ENCODE assay signal across 8 cellular contexts in the genomic region with DNA sequence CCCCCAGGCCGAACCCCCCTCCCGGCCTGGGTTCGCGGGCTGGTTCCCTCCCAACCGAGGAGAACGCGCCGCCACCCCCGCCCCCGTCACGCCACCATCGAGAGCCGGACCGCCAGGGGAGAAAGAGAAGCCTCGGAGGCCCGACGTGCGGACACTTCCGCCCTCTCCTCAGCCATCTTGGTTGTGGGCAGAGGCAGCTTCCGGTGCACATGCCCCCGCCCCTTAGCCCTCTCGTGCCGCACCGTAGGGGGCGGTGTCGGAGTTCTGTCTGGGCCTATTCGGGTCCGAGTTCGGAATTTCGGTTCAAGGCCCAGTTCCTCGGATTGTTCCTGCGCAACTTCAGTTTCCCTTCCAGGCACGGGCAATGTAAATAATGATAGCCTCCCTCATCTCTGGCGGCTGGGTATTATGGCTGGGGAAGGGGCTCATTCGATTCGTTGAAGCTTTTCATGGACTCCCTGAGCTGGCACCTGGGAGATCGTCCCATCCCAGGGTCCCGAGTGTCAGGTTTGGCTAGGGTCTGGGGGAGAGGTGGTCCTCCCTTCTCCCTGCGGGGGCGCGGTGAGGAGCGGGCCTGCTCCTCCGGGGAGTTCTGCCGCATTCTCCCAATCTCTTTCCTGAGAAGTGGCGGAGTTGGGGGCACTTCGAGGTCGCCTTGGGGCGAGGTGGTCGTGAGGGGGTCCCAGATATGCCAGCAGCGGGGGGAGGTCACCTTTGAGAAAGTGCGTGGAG. TPM values are rescaled to one million over a fixed set of nuclear protein-coding genes. Genes with fewer than 3 reads are reported as not detected.
DNase-seq lines count a peak whose midpoint lies in the region; ATAC-seq and TF ChIP-seq lines count a peak whose summit lies in the region.

A gene with protein sequence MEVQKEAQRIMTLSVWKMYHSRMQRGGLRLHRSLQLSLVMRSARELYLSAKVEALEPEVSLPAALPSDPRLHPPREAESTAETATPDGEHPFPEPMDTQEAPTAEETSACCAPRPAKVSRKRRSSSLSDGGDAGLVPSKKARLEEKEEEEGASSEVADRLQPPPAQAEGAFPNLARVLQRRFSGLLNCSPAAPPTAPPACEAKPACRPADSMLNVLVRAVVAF (plus strand): TSS at position 225 of the 732 bp plus-strand sequence. CDS start 2,776 bp downstream, outside the sequence.
A gene with protein sequence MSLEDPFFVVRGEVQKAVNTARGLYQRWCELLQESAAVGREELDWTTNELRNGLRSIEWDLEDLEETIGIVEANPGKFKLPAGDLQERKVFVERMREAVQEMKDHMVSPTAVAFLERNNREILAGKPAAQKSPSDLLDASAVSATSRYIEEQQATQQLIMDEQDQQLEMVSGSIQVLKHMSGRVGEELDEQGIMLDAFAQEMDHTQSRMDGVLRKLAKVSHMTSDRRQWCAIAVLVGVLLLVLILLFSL (minus strand): TSS at position 189 of the 732 bp plus-strand sequence. CDS start 202 bp downstream, outside the sequence.

- under 1% methylated on average over 51 of the region's 51 CpGs for WGBS in liver

- peak within 1 kb of the TSS; percentile 75 to 96 (median 89) for H3K4me3 ChIP-seq in liver (ENCODE audit: low read depth in 1 of 3, low read length in 3 of 3)

- peak; percentile 44 for TF ChIP-seq CTCF in liver (IDR thresholded peaks at IDR 0.05; ENCODE audit: low read depth, low read length, missing input control)

- peak within 1 kb of the TSS; percentile 98 to 99 for H3K9ac ChIP-seq in liver (ENCODE audit: low read depth in 1 of 2, low read length in 2 of 2)

- H3K27ac ChIP-seq in liver (ENCODE audit: low read depth in 1 of 2, low read length in 2 of 2) = peak within 1 kb of the TSS; percentile 98

- H3K9me3 ChIP-seq in liver (ENCODE audit: control insufficient read depth in 4 of 4, low read length in 3 of 4) = no peaks in the 10 kb centered on the region

- peak; percentile 25 for ATAC-seq in HG03565 (IDR thresholded peaks at IDR 0.05; ENCODE audit: unreplicated experiment)

- peaks cover 0 to 14% (median 11%) of the 10 kb centered on the region in 4 donors for H3K4me1 ChIP-seq in liver (ENCODE audit: control insufficient read depth in 4 of 4, insufficient read depth in 4 of 4, low read length in 3 of 4)

- TF ChIP-seq POLR2A in GM19099 (IDR thresholded peaks at IDR 0.05; ENCODE audit: extremely low read depth, insufficient read length, low read depth) = peak; percentile 46

- DNase-seq in Ammon's horn (ENCODE audit: low spot score) (peak; percentile 97), NCI-H748 treated with DMSO at 0.1 percent for 48 hours (lab: John Stamatoyannopoulos, UW) (peak; percentile 53), dermis blood vessel endothelial cell (peak; percentile 98)
- peak; percentile 89 to 91 for DNase-seq in activated CD4-positive, alpha-beta T cell treated with anti-CD3 and anti-CD28 coated beads, Interleukin-2, amount 50 U/mL, for 4 hours
- DNase-seq in stimulated activated CD4-positive, alpha-beta T cell treated with anti-CD3 and anti-CD28 coated beads, Interleukin-4, amount 100 ng/mL, for 24 hours = peak; percentile 94

- H3K36me3 ChIP-seq in liver (ENCODE audit: control insufficient read depth in 4 of 4, insufficient read depth in 3 of 4, low read depth in 1 of 4, low read length in 3 of 4) = peaks cover 0 to 1% (median 0%) of the 10 kb centered on the region in 4 donors

- no peaks in the 10 kb centered on the region for H3K27me3 ChIP-seq in liver (ENCODE audit: control insufficient read depth in 4 of 4, insufficient read depth in 4 of 4, low read length in 3 of 4)

- TF ChIP-seq RAD21 in liver (IDR thresholded peaks at IDR 0.05) = peak; percentile 68 to 72

TF ChIP-seq in liver, 16 proteins besides CTCF, POLR2A, EP300 and RAD21:
- TF ChIP-seq HNF4A (conservative IDR thresholded peaks at IDR 0.05) = peak; percentile 66 to 69
- peak; percentile 64 for TF ChIP-seq ATF3 (IDR thresholded peaks at IDR 0.05)
- TF ChIP-seq TAF1 (conservative IDR thresholded peaks at IDR 0.05) = peak; percentile 85
- TF ChIP-seq SP1 (IDR thresholded peaks at IDR 0.05) = peak; percentile 87
- TF ChIP-seq FOXA1 (IDR thresholded peaks at IDR 0.05) = peak; percentile 67
- TF ChIP-seq, protein P1, sequence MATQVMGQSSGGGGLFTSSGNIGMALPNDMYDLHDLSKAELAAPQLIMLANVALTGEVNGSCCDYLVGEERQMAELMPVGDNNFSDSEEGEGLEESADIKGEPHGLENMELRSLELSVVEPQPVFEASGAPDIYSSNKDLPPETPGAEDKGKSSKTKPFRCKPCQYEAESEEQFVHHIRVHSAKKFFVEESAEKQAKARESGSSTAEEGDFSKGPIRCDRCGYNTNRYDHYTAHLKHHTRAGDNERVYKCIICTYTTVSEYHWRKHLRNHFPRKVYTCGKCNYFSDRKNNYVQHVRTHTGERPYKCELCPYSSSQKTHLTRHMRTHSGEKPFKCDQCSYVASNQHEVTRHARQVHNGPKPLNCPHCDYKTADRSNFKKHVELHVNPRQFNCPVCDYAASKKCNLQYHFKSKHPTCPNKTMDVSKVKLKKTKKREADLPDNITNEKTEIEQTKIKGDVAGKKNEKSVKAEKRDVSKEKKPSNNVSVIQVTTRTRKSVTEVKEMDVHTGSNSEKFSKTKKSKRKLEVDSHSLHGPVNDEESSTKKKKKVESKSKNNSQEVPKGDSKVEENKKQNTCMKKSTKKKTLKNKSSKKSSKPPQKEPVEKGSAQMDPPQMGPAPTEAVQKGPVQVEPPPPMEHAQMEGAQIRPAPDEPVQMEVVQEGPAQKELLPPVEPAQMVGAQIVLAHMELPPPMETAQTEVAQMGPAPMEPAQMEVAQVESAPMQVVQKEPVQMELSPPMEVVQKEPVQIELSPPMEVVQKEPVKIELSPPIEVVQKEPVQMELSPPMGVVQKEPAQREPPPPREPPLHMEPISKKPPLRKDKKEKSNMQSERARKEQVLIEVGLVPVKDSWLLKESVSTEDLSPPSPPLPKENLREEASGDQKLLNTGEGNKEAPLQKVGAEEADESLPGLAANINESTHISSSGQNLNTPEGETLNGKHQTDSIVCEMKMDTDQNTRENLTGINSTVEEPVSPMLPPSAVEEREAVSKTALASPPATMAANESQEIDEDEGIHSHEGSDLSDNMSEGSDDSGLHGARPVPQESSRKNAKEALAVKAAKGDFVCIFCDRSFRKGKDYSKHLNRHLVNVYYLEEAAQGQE (IDR thresholded peaks at IDR 0.05) = peak; percentile 91
- TF ChIP-seq JUND (IDR thresholded peaks at IDR 0.05) = no peak
- TF ChIP-seq MAX (IDR thresholded peaks at IDR 0.05) = peak; percentile 97
- TF ChIP-seq HNF4G (IDR thresholded peaks at IDR 0.05) = peak; percentile 37
- peak; percentile 89 to 95 for TF ChIP-seq GABPA (IDR thresholded peaks at IDR 0.05 in 1 of 2, conservative IDR thresholded peaks at IDR 0.05 in 1 of 2)
- peak; percentile 100 for TF ChIP-seq YY1 (IDR thresholded peaks at IDR 0.05)
- peak; percentile 81 for TF ChIP-seq NR2F2 (IDR thresholded peaks at IDR 0.05)
- peak; percentile 78 for TF ChIP-seq FOXA2 (IDR thresholded peaks at IDR 0.05)
- peak; percentile 69 to 87 for TF ChIP-seq RXRA (IDR thresholded peaks at IDR 0.05)
- TF ChIP-seq EGR1 (IDR thresholded peaks at IDR 0.05; ENCODE audit: low read depth in 2 of 2) = peak; percentile 54 to 85
- TF ChIP-seq, protein P2, sequence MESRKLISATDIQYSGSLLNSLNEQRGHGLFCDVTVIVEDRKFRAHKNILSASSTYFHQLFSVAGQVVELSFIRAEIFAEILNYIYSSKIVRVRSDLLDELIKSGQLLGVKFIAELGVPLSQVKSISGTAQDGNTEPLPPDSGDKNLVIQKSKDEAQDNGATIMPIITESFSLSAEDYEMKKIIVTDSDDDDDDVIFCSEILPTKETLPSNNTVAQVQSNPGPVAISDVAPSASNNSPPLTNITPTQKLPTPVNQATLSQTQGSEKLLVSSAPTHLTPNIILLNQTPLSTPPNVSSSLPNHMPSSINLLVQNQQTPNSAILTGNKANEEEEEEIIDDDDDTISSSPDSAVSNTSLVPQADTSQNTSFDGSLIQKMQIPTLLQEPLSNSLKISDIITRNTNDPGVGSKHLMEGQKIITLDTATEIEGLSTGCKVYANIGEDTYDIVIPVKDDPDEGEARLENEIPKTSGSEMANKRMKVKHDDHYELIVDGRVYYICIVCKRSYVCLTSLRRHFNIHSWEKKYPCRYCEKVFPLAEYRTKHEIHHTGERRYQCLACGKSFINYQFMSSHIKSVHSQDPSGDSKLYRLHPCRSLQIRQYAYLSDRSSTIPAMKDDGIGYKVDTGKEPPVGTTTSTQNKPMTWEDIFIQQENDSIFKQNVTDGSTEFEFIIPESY (IDR thresholded peaks at IDR 0.05) = peak; percentile 67

RNA-seq across cellular contexts. Expression of the first gene that starts in this region (rescaled TPM):
- 25.5 and 30.8 TPM in 2 replicates for total RNA-seq in dermis blood vessel endothelial cell
- total RNA-seq in liver = 10 to 100 TPM; 11.4 to 20.3 TPM
- polyA plus RNA-seq in liver = 10 to 100 TPM; 23.6 to 38.9 TPM

RNA-seq across cellular contexts. Expression of the second gene that starts in this region (rescaled TPM):
- total RNA-seq in dermis blood vessel endothelial cell (69.9 and 84.6 TPM in 2 replicates), liver (10 to 100 TPM; 15.7 to 23.3 TPM)
- 10 to 100 TPM; 19.2 to 32.7 TPM for polyA plus RNA-seq in liver

Comparison
In these comparisons a context has a peak if more than half of its experiments do, and no peak if none do; other contexts are left out.
1. Peak in every context shown above with its lines: DNase-seq, ATAC-seq, H3K4me3 ChIP-seq and H3K27ac ChIP-seq.